In genomic region chr10:131641231-131641630, GRCh38 we compare ENCODE assay signal across 1 cellular context.
TF ChIP-seq lines count a peak whose summit lies in the region.

No MANE protein-coding gene starts in this region.

TF ChIP-seq in GM12878, 131 proteins besides CTCF, POLR2A, EP300 and RAD21 (continued from another document):
- TF ChIP-seq RELB (IDR thresholded peaks at IDR 0.05; ENCODE audit: low read depth) (peak; percentile 26; the same call in 1 of the 2 replicates), JUNB (IDR thresholded peaks at IDR 0.05) (peak; percentile 97), RUNX3 (IDR thresholded peaks at IDR 0.05; ENCODE audit: low read length) (peak; percentile 96), FOXM1 (IDR thresholded peaks at IDR 0.05; ENCODE audit: low read depth, low read length) (peak; percentile 90)
